8 cellular contexts compared by ENCODE assay signal in genomic region chr1:171313835-171314320, GRCh38. TPM values are rescaled to one million over a fixed set of nuclear protein-coding genes. Genes with fewer than 3 reads are reported as not detected.
A peak's percentile ranks its signal among the peaks of the same experiment; 100 is the strongest.
DNase-seq lines count a peak whose midpoint lies in the region; FAIRE-seq and TF ChIP-seq lines count a peak whose summit lies in the region.

TSS of gene FMO4 (plus strand) at chr1:171314183. CDS start at chr1:171319826, 5,643 bp downstream.

- TF ChIP-seq POLR2A in H54 (IDR thresholded peaks at IDR 0.05; ENCODE audit: low read depth, low read length): no peak

- DNase-seq in ELR (ENCODE audit: low read depth): peak; percentile 97
- DNase-seq in H54 (ENCODE audit: insufficient read length, low spot score): peak; percentile 78
- DNase-seq in LNCaP clone FGC (ENCODE audit: low read depth): peak; percentile 99
- DNase-seq in RPMI8226: peak; percentile 91
- peak; percentile 78 for DNase-seq in activated T-helper 2 cell treated with anti-CD3 and anti-CD28 coated beads, Interferon-gamma antibody, Interleukin-2, Interleukin-4, amounts not matched to agents 10 μg/mL and 5 μg/mL and 100 μg/mL, durations not matched to agents 14 hours and 24 hours and 36 hours (ENCODE audit: low spot score)
- DNase-seq in foreskin fibroblast: peak; percentile 97 to 99
- DNase-seq in neuronal stem cell (ENCODE audit: low spot score): peak; percentile 88

- H3K4me3 ChIP-seq in LNCaP clone FGC (ENCODE audit: low read depth, low read length): peak within 1 kb of the TSS; percentile 27; the same call in 1 of the 2 replicates
- peak within 1 kb of the TSS; percentile 40 to 57 for H3K4me3 ChIP-seq in foreskin fibroblast (ENCODE audit: low read depth in 1 of 2, low read length in 2 of 2)
- H3K4me3 ChIP-seq in neuronal stem cell (ENCODE audit: low read length in 2 of 2): peak within 1 kb of the TSS in 1 of 2 donors; percentile 30
- peak within 1 kb of the TSS; percentile 26 to 67 (median 55) for H3K4me3 ChIP-seq in subcutaneous abdominal adipose tissue (ENCODE audit: low read depth in 1 of 5, low read length in 5 of 5)

- H2BK5ac ChIP-seq in neuronal stem cell (ENCODE audit: low read length): no peak within 1 kb of the TSS

- H3K36me3 ChIP-seq in neuronal stem cell (replicated peaks in 1 of 2; ENCODE audit: control insufficient read depth in 2 of 2, insufficient read depth in 2 of 2, low read length in 2 of 2) (no peaks in the 10 kb centered on the region), subcutaneous abdominal adipose tissue (ENCODE audit: control insufficient read depth in 5 of 5, insufficient read depth in 5 of 5, low read length in 5 of 5) (peaks cover 0 to 3% (median 0%) of the 10 kb centered on the region in 5 donors)

- no peak within 1 kb of the TSS for H2BK12ac ChIP-seq in neuronal stem cell (ENCODE audit: low read length)

- peak; percentile 96 for FAIRE-seq in H54 (lab: Jason Lieb, UNC)

- H4K8ac ChIP-seq in neuronal stem cell (ENCODE audit: low read depth, low read length): no peak within 1 kb of the TSS

- H4K91ac ChIP-seq in neuronal stem cell (ENCODE audit: low read depth, low read length, poor library complexity): no peak within 1 kb of the TSS

- H3K4me1 ChIP-seq in neuronal stem cell (ENCODE audit: control insufficient read depth in 2 of 2, insufficient read depth in 1 of 2, low read depth in 1 of 2, low read length in 2 of 2): peaks cover 0 to 3% of the 10 kb centered on the region in 2 donors
- peaks cover 0 to 18% (median 15%) of the 10 kb centered on the region in 5 donors for H3K4me1 ChIP-seq in subcutaneous abdominal adipose tissue (ENCODE audit: control insufficient read depth in 5 of 5, insufficient read depth in 5 of 5, low read length in 5 of 5)

- H3K4me3 Mint-ChIP-seq in activated T-helper 2 cell treated with anti-CD3 and anti-CD28 coated beads, Interferon-gamma antibody, Interleukin-2, Interleukin-4, amounts not matched to agents 10 μg/mL and 5 μg/mL and 100 μg/mL, durations not matched to agents 14 hours and 24 hours and 36 hours (ENCODE audit: low read depth): peak within 1 kb of the TSS; percentile 76

- H3K27ac ChIP-seq in neuronal stem cell (replicated peaks; ENCODE audit: low read length) (no peak within 1 kb of the TSS), subcutaneous abdominal adipose tissue (ENCODE audit: low read depth, low read length) (peak within 1 kb of the TSS; percentile 38)

- H3K36me3 Mint-ChIP-seq in activated T-helper 2 cell treated with anti-CD3 and anti-CD28 coated beads, Interferon-gamma antibody, Interleukin-2, Interleukin-4, amounts not matched to agents 10 μg/mL and 5 μg/mL and 100 μg/mL, durations not matched to agents 14 hours and 24 hours and 36 hours (ENCODE audit: low read depth): no peaks in the 10 kb centered on the region

- H3K27me3 ChIP-seq in neuronal stem cell (ENCODE audit: control insufficient read depth in 3 of 3, insufficient read depth in 3 of 3, low read depth in 1 of 3, low read length in 3 of 3) (no peaks in the 10 kb centered on the region), subcutaneous abdominal adipose tissue (ENCODE audit: control insufficient read depth in 5 of 5, insufficient read depth in 4 of 5, low read length in 5 of 5) (no peaks in the 10 kb centered on the region)

- peaks cover 0 to 2% of the 10 kb centered on the region in 2 donors for H3K9me3 ChIP-seq in neuronal stem cell (replicated peaks in 1 of 2; ENCODE audit: control insufficient read depth in 2 of 2, insufficient read depth in 1 of 2, low read depth in 1 of 2, low read length in 2 of 2)
- H3K9me3 ChIP-seq in subcutaneous abdominal adipose tissue (ENCODE audit: control insufficient read depth in 5 of 5, low read length in 5 of 5): peaks cover 0 to 2% (median 0%) of the 10 kb centered on the region in 5 donors

- H3K27ac Mint-ChIP-seq in activated T-helper 2 cell treated with anti-CD3 and anti-CD28 coated beads, Interferon-gamma antibody, Interleukin-2, Interleukin-4, amounts not matched to agents 10 μg/mL and 5 μg/mL and 100 μg/mL, durations not matched to agents 14 hours and 24 hours and 36 hours: peak within 1 kb of the TSS; percentile 64

- H2AK5ac ChIP-seq in neuronal stem cell (ENCODE audit: low read depth, low read length): no peak within 1 kb of the TSS

- H3K9ac ChIP-seq in neuronal stem cell (ENCODE audit: low read depth, low read length, poor library complexity) (no peak within 1 kb of the TSS), subcutaneous abdominal adipose tissue (ENCODE audit: low read length in 5 of 5) (peak within 1 kb of the TSS in 4 of 5 donors; percentile 25 to 73 (median 58))

- H3K4me1 Mint-ChIP-seq in activated T-helper 2 cell treated with anti-CD3 and anti-CD28 coated beads, Interferon-gamma antibody, Interleukin-2, Interleukin-4, amounts not matched to agents 10 μg/mL and 5 μg/mL and 100 μg/mL, durations not matched to agents 14 hours and 24 hours and 36 hours (ENCODE audit: low read depth): peaks cover 9% of the 10 kb centered on the region

- no peak within 1 kb of the TSS for H2BK15ac ChIP-seq in neuronal stem cell (ENCODE audit: low read length)

- no peaks in the 10 kb centered on the region for H3K9me3 Mint-ChIP-seq in activated T-helper 2 cell treated with anti-CD3 and anti-CD28 coated beads, Interferon-gamma antibody, Interleukin-2, Interleukin-4, amounts not matched to agents 10 μg/mL and 5 μg/mL and 100 μg/mL, durations not matched to agents 14 hours and 24 hours and 36 hours

- H3K4ac ChIP-seq in neuronal stem cell (ENCODE audit: low read length): no peak within 1 kb of the TSS

- no peak within 1 kb of the TSS for H2BK120ac ChIP-seq in neuronal stem cell (ENCODE audit: low read depth, low read length)

- no peak within 1 kb of the TSS for H3K14ac ChIP-seq in neuronal stem cell (ENCODE audit: low read length)

- H2AFZ ChIP-seq in neuronal stem cell (ENCODE audit: low read length): peak within 1 kb of the TSS; percentile 81

- no peak within 1 kb of the TSS for H3K4me2 ChIP-seq in neuronal stem cell (ENCODE audit: insufficient read depth, low read length, poor library complexity, severe bottlenecking)

- no peak within 1 kb of the TSS for H3K18ac ChIP-seq in neuronal stem cell (ENCODE audit: low read length)

- TF ChIP-seq CTCF in LNCaP clone FGC (IDR thresholded peaks at IDR 0.05; ENCODE audit: control insufficient read depth, extremely low read depth, insufficient read depth) (peak; percentile 87), foreskin fibroblast (IDR thresholded peaks at IDR 0.05; ENCODE audit: low read depth, low read length) (peak; percentile 67)

- intact Hi-C loops in activated T-helper 2 cell treated with anti-CD3 and anti-CD28 coated beads, Interferon-gamma antibody, Interleukin-2, Interleukin-4, amounts not matched to agents 10 μg/mL and 5 μg/mL and 100 μg/mL, durations not matched to agents 14 hours and 24 hours and 36 hours (cut with micrococcal nuclease): loop anchor here (2.0 to 5.0 kb wide), 4 partner anchors 69 to 627 kb away; partner anchors contain the start of gene PRRC2C

- H3K23ac ChIP-seq in neuronal stem cell (ENCODE audit: low read depth, low read length, poor library complexity): no peak within 1 kb of the TSS

- no CpG with 5 or more reads among the region's 10 CpGs for WGBS in neuronal stem cell (ENCODE audit: extremely low coverage in 2 of 2, insufficient read length in 2 of 2, insufficient replicate concordance in 1 of 2), 2 donors

- no peaks in the 10 kb centered on the region for H3K79me1 ChIP-seq in neuronal stem cell (ENCODE audit: low read depth, low read length)

- H3K27me3 Mint-ChIP-seq in activated T-helper 2 cell treated with anti-CD3 and anti-CD28 coated beads, Interferon-gamma antibody, Interleukin-2, Interleukin-4, amounts not matched to agents 10 μg/mL and 5 μg/mL and 100 μg/mL, durations not matched to agents 14 hours and 24 hours and 36 hours (ENCODE audit: low read depth): no peaks in the 10 kb centered on the region

RNA-seq across cellular contexts. Expression of gene FMO4, which starts in this region (rescaled TPM):
- 1.5 and 1.8 TPM in 2 replicates for total RNA-seq in activated T-helper 2 cell treated with anti-CD3 and anti-CD28 coated beads, Interferon-gamma antibody, Interleukin-2, Interleukin-4, amounts not matched to agents 10 μg/mL and 5 μg/mL and 100 μg/mL, durations not matched to agents 14 hours and 24 hours and 36 hours
- 1.6 TPM for polyA plus RNA-seq in neuronal stem cell (2013, experiment 1 of 2)
- 1.5 TPM for polyA plus RNA-seq in neuronal stem cell (2013, experiment 2 of 2)
